Comparison of ENCODE assay signal across 10 cellular contexts in the genomic region with DNA sequence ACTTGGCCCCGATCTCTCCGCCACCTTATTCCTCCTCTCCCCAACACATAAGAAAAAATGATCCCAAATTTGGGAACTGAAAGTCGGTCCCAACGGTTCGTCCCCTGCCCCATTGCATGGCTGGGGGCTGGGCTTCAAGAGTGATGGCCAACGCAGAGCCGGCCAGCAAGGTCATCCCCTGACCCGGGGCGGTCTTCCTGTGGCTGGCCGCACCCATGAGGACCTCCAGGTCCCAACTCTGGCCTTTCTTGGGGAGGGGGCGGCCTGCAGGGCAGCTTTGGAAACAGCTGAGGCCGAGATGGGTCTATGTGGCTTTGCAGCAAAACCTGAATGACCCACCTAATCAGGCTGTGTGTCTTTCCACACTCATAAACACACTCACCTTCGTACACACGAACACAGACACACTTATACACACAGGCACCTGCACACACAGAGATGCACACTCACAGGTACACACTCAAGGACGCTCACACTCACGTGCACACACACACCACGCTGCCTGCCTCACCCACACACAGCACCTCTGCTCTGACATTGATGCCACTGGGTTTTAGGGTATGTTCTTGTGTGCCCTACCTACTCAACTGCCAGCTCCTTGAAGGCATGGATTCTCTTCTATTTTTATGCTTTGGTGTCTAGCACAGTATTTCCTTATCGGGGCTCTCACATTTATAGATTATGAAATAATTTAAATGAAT. TPM values are rescaled to one million over a fixed set of nuclear protein-coding genes. Genes with fewer than 3 reads are reported as not detected.
DNase-seq lines count a peak whose midpoint lies in the region; ATAC-seq and TF ChIP-seq lines count a peak whose summit lies in the region.
"Had no signal": no experiment of that assay in that cellular context is flagged by ENCODE, and none has a peak within 500 bp of the region (broad histone marks: within the 10 kb centered on the region; RNA-seq: fewer than 3 reads in every experiment).

No MANE protein-coding gene starts in this region.

- H3K4me1 Mint-ChIP-seq in natural killer cell treated with Interleukin-12 subunit alpha and Interleukin-12 subunit beta and Interleukin-15 and Interleukin-18, amount 100 ng/mL, for 72 hours (ENCODE audit: low read depth in 2 of 2), result peaks cover 9 to 17% of the 10 kb centered on the region in 2 donors
- peaks cover 0 to 13% of the 10 kb centered on the region in 2 donors for H3K4me1 Mint-ChIP-seq in natural killer cell

- ATAC-seq in natural killer cell treated with Interleukin-12 subunit alpha and Interleukin-12 subunit beta and Interleukin-15 and Interleukin-18, amount 100 ng/mL, for 72 hours, result peak in 1 of 2 donors; percentile 36
- ATAC-seq in natural killer cell (no peak), mucosa of descending colon (peak; percentile 16), HG03097 (IDR thresholded peaks at IDR 0.05; ENCODE audit: low FRiP score, unreplicated experiment) (no peak)

- no peaks in the 10 kb centered on the region for H3K36me3 ChIP-seq in mucosa of descending colon (ENCODE audit: low read depth)

- H3K27ac Mint-ChIP-seq in natural killer cell treated with Interleukin-12 subunit alpha and Interleukin-12 subunit beta and Interleukin-15 and Interleukin-18, amount 100 ng/mL, for 72 hours, result no peak overlapping the region
- H3K27ac Mint-ChIP-seq in natural killer cell, result no peak overlapping the region

- no peaks in the 10 kb centered on the region for H3K9me3 Mint-ChIP-seq in natural killer cell treated with Interleukin-12 subunit alpha and Interleukin-12 subunit beta and Interleukin-15 and Interleukin-18, amount 100 ng/mL, for 72 hours
- no peaks in the 10 kb centered on the region for H3K9me3 Mint-ChIP-seq in natural killer cell

- H3K4me3 Mint-ChIP-seq in natural killer cell treated with Interleukin-12 subunit alpha and Interleukin-12 subunit beta and Interleukin-15 and Interleukin-18, amount 100 ng/mL, for 72 hours, result peak overlapping the region; percentile 64
- H3K4me3 Mint-ChIP-seq in natural killer cell, result no peak overlapping the region

- H3K4me3 ChIP-seq in dorsolateral prefrontal cortex (peak overlapping the region; percentile 41 to 78 (median 63)), mucosa of descending colon (no peak overlapping the region)

- TF ChIP-seq CTCF in natural killer cell (IDR thresholded peaks at IDR 0.05) (no peak), dorsolateral prefrontal cortex (IDR thresholded peaks at IDR 0.05 in 54 of 56, conservative IDR thresholded peaks at IDR 0.05 in 2 of 56; ENCODE audit: low read depth in 1 of 56, partially characterized antibody in 56 of 56) (no peak), mucosa of descending colon (IDR thresholded peaks at IDR 0.05) (no peak)

- H3K4me1 ChIP-seq in mucosa of descending colon (ENCODE audit: low read depth), result no peaks in the 10 kb centered on the region

- H3K36me3 Mint-ChIP-seq in natural killer cell treated with Interleukin-12 subunit alpha and Interleukin-12 subunit beta and Interleukin-15 and Interleukin-18, amount 100 ng/mL, for 72 hours, result no peaks in the 10 kb centered on the region
- H3K36me3 Mint-ChIP-seq in natural killer cell, result no peaks in the 10 kb centered on the region

- no peak for DNase-seq in natural killer cell treated with Interleukin-12 subunit alpha and Interleukin-12 subunit beta and Interleukin-15 and Interleukin-18, amount 100 ng/mL, for 72 hours (ENCODE audit: low spot score)
- no peak for DNase-seq in natural killer cell
- peak in 2 of 10 donors; percentile 42 for DNase-seq in dorsolateral prefrontal cortex
- DNase-seq in mucosa of descending colon, result no peak
- DNase-seq in GM19240 (ENCODE audit: insufficient read length, low spot score), result no peak
- no peak for DNase-seq in cerebellar cortex (ENCODE audit: low spot score)
- DNase-seq in inferior parietal cortex (ENCODE audit: extremely low spot score), result no peak

- intact Hi-C loops in natural killer cell (cut with micrococcal nuclease) (no loop called here), dorsolateral prefrontal cortex (cut with DNase I) (no loop called here), mucosa of descending colon (cut with DNase I, micrococcal nuclease) (no loop called here)

- H3K9me3 ChIP-seq in mucosa of descending colon, result no peaks in the 10 kb centered on the region

- H3K27me3 ChIP-seq in dorsolateral prefrontal cortex, result no peaks in the 10 kb centered on the region

- peaks cover 38 to 58% of the 10 kb centered on the region in 2 donors for H3K27me3 Mint-ChIP-seq in natural killer cell treated with Interleukin-12 subunit alpha and Interleukin-12 subunit beta and Interleukin-15 and Interleukin-18, amount 100 ng/mL, for 72 hours
- H3K27me3 Mint-ChIP-seq in natural killer cell (ENCODE audit: low read depth in 2 of 2), result peaks cover 29 to 74% of the 10 kb centered on the region in 2 donors

- H3K27ac ChIP-seq in dorsolateral prefrontal cortex, result peak overlapping the region in 38 of 59 donors; percentile 0 to 79 (median 48)

RNA-seq across cellular contexts. Expression of gene DYNLT5, which starts 0.6 kb away (rescaled TPM):
- total RNA-seq in natural killer cell treated with Interleukin-12 subunit alpha and Interleukin-12 subunit beta and Interleukin-15 and Interleukin-18, amount 100 ng/mL, for 72 hours, result not detected
- total RNA-seq in natural killer cell (under 1 TPM in 1 of 3 donors, not detected in 2; 0.35 TPM), dorsolateral prefrontal cortex (10 to 100 TPM in 16 of 120 experiments, 1 to 10 TPM in 104; 1.7 to 15.6 (median 6.2) TPM), mucosa of descending colon (1 to 10 TPM in 1 of 3 donors, under 1 TPM in 1, not detected in 1; 0.65 to 1.9 TPM)
- total RNA-seq: Daoy; T-helper 1 cell treated with Interleukin-12 subunit alpha and Interleukin-12 subunit beta and Interleukin-4 antibody, amounts not matched to agents 30 ng/mL and 1 ng/mL, for 36 hours had no signal

RNA-seq across cellular contexts. Expression of gene INSL5, which starts 48.3 kb away (rescaled TPM):
- not detected for total RNA-seq in natural killer cell treated with Interleukin-12 subunit alpha and Interleukin-12 subunit beta and Interleukin-15 and Interleukin-18, amount 100 ng/mL, for 72 hours
- total RNA-seq in natural killer cell (not detected), dorsolateral prefrontal cortex (1 to 10 TPM in 7 of 120 experiments, under 1 TPM in 9, not detected in 104; 0.76 to 1.7 (median 0.94) TPM), mucosa of descending colon (10 to 100 TPM in 1 of 3 donors, 1 to 10 TPM in 2; 1.9 to 27.0 (median 7.0) TPM)
- total RNA-seq: Daoy; T-helper 1 cell treated with Interleukin-12 subunit alpha and Interleukin-12 subunit beta and Interleukin-4 antibody, amounts not matched to agents 30 ng/mL and 1 ng/mL, for 36 hours had no signal
